17 cellular contexts compared by ENCODE assay signal in genomic region chr10:47061776-47062175, GRCh38.
A peak's percentile ranks its signal among the peaks of the same experiment; 100 is the strongest.
DNase-seq lines count a peak whose midpoint lies in the region; ATAC-seq and TF ChIP-seq lines count a peak whose summit lies in the region.
"Had no signal": no experiment of that assay in that cellular context is flagged by ENCODE, and none has a peak within 500 bp of the region (broad histone marks: within the 10 kb centered on the region; RNA-seq: fewer than 3 reads in every experiment).

No MANE protein-coding gene starts in this region.

- no peaks in the 10 kb centered on the region for H3K79me2 ChIP-seq in osteoblast (ENCODE audit: insufficient read depth, low read length)
- no peaks in the 10 kb centered on the region for H3K79me2 ChIP-seq in MM.1S (ENCODE audit: low read length)

- POLR2A ChIA-PET in CD8-positive, alpha-beta memory T cell (lab: Charles Lee) = no interaction called here

- no peaks in the 10 kb centered on the region for H3K9me3 Mint-ChIP-seq in natural killer cell treated with Interleukin-12 subunit alpha and Interleukin-12 subunit beta and Interleukin-15 and Interleukin-18, amount 100 ng/mL, for 72 hours
- no peaks in the 10 kb centered on the region for H3K9me3 Mint-ChIP-seq in natural killer cell
- no peaks in the 10 kb centered on the region for H3K9me3 Mint-ChIP-seq in CD8-positive, alpha-beta memory T cell
- H3K9me3 Mint-ChIP-seq: CD4-positive, alpha-beta T cell had no signal

- H3K36me3 ChIP-seq in osteoblast (ENCODE audit: insufficient read depth, low read length) = no peaks in the 10 kb centered on the region
- no peaks in the 10 kb centered on the region for H3K36me3 ChIP-seq in thoracic aorta
- no peaks in the 10 kb centered on the region for H3K36me3 ChIP-seq in CD8-positive, alpha-beta memory T cell (ENCODE audit: insufficient read depth, low read length)
- no peaks in the 10 kb centered on the region for H3K36me3 ChIP-seq in MM.1S (replicated peaks; ENCODE audit: insufficient read depth, low read length)

- no peak overlapping the region for H3K4me3 Mint-ChIP-seq in natural killer cell treated with Interleukin-12 subunit alpha and Interleukin-12 subunit beta and Interleukin-15 and Interleukin-18, amount 100 ng/mL, for 72 hours
- H3K4me3 Mint-ChIP-seq in natural killer cell = no peak overlapping the region
- no peak overlapping the region for H3K4me3 Mint-ChIP-seq in CD8-positive, alpha-beta memory T cell
- H3K4me3 Mint-ChIP-seq: CD4-positive, alpha-beta T cell; H9 had no signal

- no peak overlapping the region for H3K9ac ChIP-seq in MM.1S (ENCODE audit: low read length)

- H3K4me1 Mint-ChIP-seq in natural killer cell treated with Interleukin-12 subunit alpha and Interleukin-12 subunit beta and Interleukin-15 and Interleukin-18, amount 100 ng/mL, for 72 hours (ENCODE audit: low read depth in 2 of 2) = no peaks in the 10 kb centered on the region
- no peaks in the 10 kb centered on the region for H3K4me1 Mint-ChIP-seq in natural killer cell
- H3K4me1 Mint-ChIP-seq in CD8-positive, alpha-beta memory T cell = no peaks in the 10 kb centered on the region
- H3K4me1 Mint-ChIP-seq: H9 had no signal

- H3K27me3 Mint-ChIP-seq in natural killer cell treated with Interleukin-12 subunit alpha and Interleukin-12 subunit beta and Interleukin-15 and Interleukin-18, amount 100 ng/mL, for 72 hours = peaks cover 14% of the 10 kb centered on the region in 2 donors
- H3K27me3 Mint-ChIP-seq in natural killer cell (ENCODE audit: low read depth in 2 of 2) = peaks cover 8 to 9% of the 10 kb centered on the region in 2 donors
- H3K27me3 Mint-ChIP-seq in CD8-positive, alpha-beta memory T cell = peaks cover 0 to 3% of the 10 kb centered on the region in 2 donors
- H3K27me3 Mint-ChIP-seq: CD4-positive, alpha-beta T cell had no signal

- H3F3A ChIP-seq in MM.1S (ENCODE audit: insufficient read depth, low read length) = no peaks in the 10 kb centered on the region

- intact Hi-C loops in natural killer cell (cut with micrococcal nuclease) = no loop called here

- no peak overlapping the region for H2AFZ ChIP-seq in osteoblast (ENCODE audit: low read length)
- H2AFZ ChIP-seq in MM.1S (ENCODE audit: low read length) = no peak overlapping the region

- ATAC-seq in natural killer cell treated with Interleukin-12 subunit alpha and Interleukin-12 subunit beta and Interleukin-15 and Interleukin-18, amount 100 ng/mL, for 72 hours = no peak
- ATAC-seq in natural killer cell (no peak), thoracic aorta (ENCODE audit: insufficient number of reproducible peaks, low FRiP score, low read depth) (no peak), HG02571 (IDR thresholded peaks at IDR 0.05; ENCODE audit: unreplicated experiment) (no peak)
- ATAC-seq: A549 had no signal

- no peak overlapping the region for H3K27ac Mint-ChIP-seq in natural killer cell treated with Interleukin-12 subunit alpha and Interleukin-12 subunit beta and Interleukin-15 and Interleukin-18, amount 100 ng/mL, for 72 hours
- no peak overlapping the region for H3K27ac Mint-ChIP-seq in natural killer cell
- H3K27ac Mint-ChIP-seq in CD8-positive, alpha-beta memory T cell = no peak overlapping the region
- H3K27ac Mint-ChIP-seq: CD4-positive, alpha-beta T cell; H9 had no signal

- DNase-seq in natural killer cell treated with Interleukin-12 subunit alpha and Interleukin-12 subunit beta and Interleukin-15 and Interleukin-18, amount 100 ng/mL, for 72 hours (ENCODE audit: low spot score) = peak; percentile 13
- DNase-seq in natural killer cell = no peak
- peak; percentile 49 for DNase-seq in osteoblast (ENCODE audit: insufficient read length, low spot score, missing footprints)
- DNase-seq in thoracic aorta (ENCODE audit: low spot score) = no peak
- no peak for DNase-seq in NCI-H69 (lab: John Stamatoyannopoulos, UW)
- no peak for DNase-seq in CD8-positive, alpha-beta memory T cell
- DNase-seq in MM.1S = no peak
- DNase-seq: AML-193; CD4-positive, alpha-beta T cell; DMS153; DMS79; GDM1; H9 had no signal

- H3K36me3 Mint-ChIP-seq in natural killer cell treated with Interleukin-12 subunit alpha and Interleukin-12 subunit beta and Interleukin-15 and Interleukin-18, amount 100 ng/mL, for 72 hours = no peaks in the 10 kb centered on the region
- no peaks in the 10 kb centered on the region for H3K36me3 Mint-ChIP-seq in natural killer cell
- no peaks in the 10 kb centered on the region for H3K36me3 Mint-ChIP-seq in CD8-positive, alpha-beta memory T cell

- TF ChIP-seq CTCF in natural killer cell (IDR thresholded peaks at IDR 0.05) = no peak
- TF ChIP-seq CTCF in osteoblast (IDR thresholded peaks at IDR 0.05; ENCODE audit: extremely low read depth, low read depth, low read length) = no peak
- TF ChIP-seq CTCF in thoracic aorta (IDR thresholded peaks at IDR 0.05) = no peak
- TF ChIP-seq CTCF in MM.1S (IDR thresholded peaks at IDR 0.05; ENCODE audit: low read length) = no peak

- H3K4me3 ChIP-seq in osteoblast (ENCODE audit: insufficient read depth, low read length) = no peak overlapping the region
- no peak overlapping the region for H3K4me3 ChIP-seq in thoracic aorta
- H3K4me3 ChIP-seq in CD8-positive, alpha-beta memory T cell (ENCODE audit: low read length) = no peak overlapping the region
- H3K4me3 ChIP-seq in MM.1S (ENCODE audit: low read length) = no peak overlapping the region
- H3K4me3 ChIP-seq: A549 had no signal

- H3K27me3 ChIP-seq in osteoblast (ENCODE audit: insufficient read depth, low read length) (peaks cover 4% of the 10 kb centered on the region), thoracic aorta (replicated peaks; ENCODE audit: insufficient read depth) (no peaks in the 10 kb centered on the region), MM.1S (replicated peaks; ENCODE audit: insufficient read depth, low read length) (no peaks in the 10 kb centered on the region)
- no peaks in the 10 kb centered on the region for H3K27me3 ChIP-seq in CD8-positive, alpha-beta memory T cell (ENCODE audit: insufficient read depth, low read length, poor library complexity, severe bottlenecking)

- no peaks in the 10 kb centered on the region for H4K20me1 ChIP-seq in osteoblast (ENCODE audit: insufficient read depth, low read length)
- H4K20me1 ChIP-seq in MM.1S (ENCODE audit: insufficient read depth, low read length) = no peaks in the 10 kb centered on the region

- H3K4me1 ChIP-seq in osteoblast (ENCODE audit: insufficient read depth, low read length) (peaks cover 14% of the 10 kb centered on the region), thoracic aorta (ENCODE audit: control insufficient read depth in 1 of 2, low read depth in 2 of 2) (peaks cover 13 to 27% of the 10 kb centered on the region in 2 donors), MM.1S (ENCODE audit: low read length) (no peaks in the 10 kb centered on the region)
- no peaks in the 10 kb centered on the region for H3K4me1 ChIP-seq in CD8-positive, alpha-beta memory T cell (ENCODE audit: insufficient read depth, low read length)
- H3K4me1 ChIP-seq: A549 had no signal

- H3K9me2 ChIP-seq in MM.1S (replicated peaks; ENCODE audit: insufficient read depth, low read length) = no peaks in the 10 kb centered on the region

- H3K9me3 ChIP-seq in osteoblast (ENCODE audit: low read depth, low read length) = no peaks in the 10 kb centered on the region
- no peaks in the 10 kb centered on the region for H3K9me3 ChIP-seq in thoracic aorta
- H3K9me3 ChIP-seq in CD8-positive, alpha-beta memory T cell (ENCODE audit: low read length) = no peaks in the 10 kb centered on the region
- H3K9me3 ChIP-seq in MM.1S (replicated peaks; ENCODE audit: insufficient read depth, low read length) = no peaks in the 10 kb centered on the region
- H3K9me3 ChIP-seq: A549 had no signal

- no peak overlapping the region for H3K4me2 ChIP-seq in osteoblast (ENCODE audit: insufficient read depth, low read length)
- H3K4me2 ChIP-seq in MM.1S (ENCODE audit: low read depth, low read length) = no peak overlapping the region
- H3K4me2 ChIP-seq: A549 had no signal

- CTCF ChIA-PET in CD8-positive, alpha-beta memory T cell (lab: Charles Lee) = no interaction called here

- no peak overlapping the region for H3K27ac ChIP-seq in osteoblast (ENCODE audit: low read depth, low read length)
- H3K27ac ChIP-seq in thoracic aorta = peak overlapping the region; percentile 4 to 34
- no peak overlapping the region for H3K27ac ChIP-seq in CD8-positive, alpha-beta memory T cell (ENCODE audit: low read depth, low read length)
- H3K27ac ChIP-seq in MM.1S (ENCODE audit: low read length) = no peak overlapping the region
- H3K27ac ChIP-seq: 22Rv1, A549, C4-2B had no signal

Comparison
In these comparisons a context has a peak if more than half of its experiments do, and no peak if none do; other contexts are left out.
1. DNase-seq: peak in natural killer cell treated with Interleukin-12 subunit alpha and Interleukin-12 subunit beta and Interleukin-15 and Interleukin-18, amount 100 ng/mL, for 72 hours (single experiment) and osteoblast (single experiment); none in natural killer cell (single experiment), thoracic aorta (single experiment), NCI-H69 (single experiment), CD8-positive, alpha-beta memory T cell (0 of 5) and MM.1S (single experiment).
2. H3K27ac ChIP-seq: peak in thoracic aorta (2 of 2); none in osteoblast (single experiment), CD8-positive, alpha-beta memory T cell (single experiment) and MM.1S (single experiment).